In genomic region chr16:69595127-69596036, GRCh38 we compare ENCODE assay signal across 16 cellular contexts. TPM values are rescaled to one million over a fixed set of nuclear protein-coding genes. Genes with fewer than 3 reads are reported as not detected.
DNase-seq lines count a peak whose midpoint lies in the region; ATAC-seq, FAIRE-seq and TF ChIP-seq lines count a peak whose summit lies in the region.
"Had no signal": no experiment of that assay in that cellular context is flagged by ENCODE, and none has a peak within 500 bp of the region (broad histone marks: within the 10 kb centered on the region; RNA-seq: fewer than 3 reads in every experiment).

No MANE protein-coding gene starts in this region.

- whole genome bisulfite sequencing in K562 (ENCODE audit: insufficient coverage, low coverage, missing lambda C conversion rate) = 19% methylated on average over 8 of the region's 8 CpGs

- no peak for FAIRE-seq in K562 (lab: Jason Lieb, UNC)
- no peak for FAIRE-seq in keratinocyte (lab: Jason Lieb, UNC)

- no peak for TF ChIP-seq POLR2A in K562 (conservative IDR thresholded peaks at IDR 0.05)

- peak overlapping the region; percentile 11 for H3K4me3 Mint-ChIP-seq in Calu3 (ENCODE audit: low read depth, unreplicated experiment)
- H3K4me3 Mint-ChIP-seq: CD4-positive, alpha-beta T cell had no signal

- peaks cover 0 to 27% of the 10 kb centered on the region in 2 experiments; a peak in 2 of 5 replicates for H3K4me1 ChIP-seq in K562 (replicated peaks in 1 of 2; ENCODE audit: control insufficient read depth in 2 of 2, insufficient read depth in 2 of 2, low read length in 2 of 2)
- peaks cover 43% of the 10 kb centered on the region for H3K4me1 ChIP-seq in keratinocyte (ENCODE audit: control insufficient read depth, extremely low read depth, insufficient read depth, low read length)

- H3K9me3 Mint-ChIP-seq in Calu3 (ENCODE audit: low read depth, unreplicated experiment) = no peaks in the 10 kb centered on the region
- H3K9me3 Mint-ChIP-seq: CD4-positive, alpha-beta T cell had no signal

- H3K27me3 ChIP-seq in K562 (ENCODE audit: control insufficient read depth in 2 of 2, insufficient read depth in 2 of 2, low read length in 2 of 2) = no peaks in the 10 kb centered on the region
- H3K27me3 ChIP-seq in keratinocyte (ENCODE audit: control insufficient read depth, extremely low read depth, insufficient read depth, low read length) = no peaks in the 10 kb centered on the region
- H3K27me3 ChIP-seq: cardiac muscle cell, ovary had no signal

- H3K27me3 Mint-ChIP-seq in Calu3 (ENCODE audit: unreplicated experiment) = no peaks in the 10 kb centered on the region
- H3K27me3 Mint-ChIP-seq: CD4-positive, alpha-beta T cell had no signal

- H3K9me1 ChIP-seq in K562 (ENCODE audit: control insufficient read depth, insufficient read depth, low read length) (no peaks in the 10 kb centered on the region), keratinocyte (ENCODE audit: control insufficient read depth, extremely low read depth, insufficient read depth, low read length) (no peaks in the 10 kb centered on the region)

- H3K27ac ChIP-seq in K562 (ENCODE audit: extremely low read depth, low read depth, low read length) (peak overlapping the region; percentile 57), keratinocyte (ENCODE audit: control insufficient read depth, insufficient read depth, low read length) (peak overlapping the region; percentile 33)
- H3K27ac ChIP-seq: cardiac muscle cell, lower lobe of right lung, ovary had no signal

- TF ChIP-seq RAD21 in K562 (CRISPR knock-in tag; conservative IDR thresholded peaks at IDR 0.05 in 1 of 2, IDR thresholded peaks at IDR 0.05 in 1 of 2) = no peak

- H3K36me3 Mint-ChIP-seq in Calu3 (ENCODE audit: insufficient read depth, unreplicated experiment) = no peaks in the 10 kb centered on the region

- H2AFZ ChIP-seq in K562 (ENCODE audit: low read depth, low read length) = no peak overlapping the region
- H2AFZ ChIP-seq in keratinocyte (ENCODE audit: control insufficient read depth, low read length) = no peak overlapping the region

- H3K9me3 ChIP-seq in K562 (replicated peaks; ENCODE audit: control insufficient read depth, insufficient read depth, low read depth, low read length) = no peaks in the 10 kb centered on the region
- H3K9me3 ChIP-seq in keratinocyte (ENCODE audit: control insufficient read depth, low read depth, low read length) = no peaks in the 10 kb centered on the region
- H3K9me3 ChIP-seq: lower lobe of right lung, ovary had no signal

- H3K36me3 ChIP-seq in K562 (ENCODE audit: control insufficient read depth, insufficient read depth, low read length) (no peaks in the 10 kb centered on the region), keratinocyte (ENCODE audit: control insufficient read depth in 2 of 2, extremely low read depth in 1 of 2, insufficient read depth in 2 of 2, low read length in 2 of 2) (no peaks in the 10 kb centered on the region)
- H3K36me3 ChIP-seq: cardiac muscle cell, lower lobe of right lung, ovary had no signal

- POLR2A ChIA-PET in K562 (lab: Yijun Ruan, JAX) = interaction anchor here (1.0 to 1.7 kb wide), 3 partner anchors 17 to 24 kb away, joined by 3 to 6 read pairs (median 4); no protein-coding TSS in a partner anchor

- H3K4me1 Mint-ChIP-seq in Calu3 (ENCODE audit: low read depth, unreplicated experiment) = peaks cover 39% of the 10 kb centered on the region

- intact Hi-C loops in Calu3 (cut with micrococcal nuclease; ENCODE audit: unreplicated experiment) (no loop called here), K562 (cut with micrococcal nuclease) (no loop called here)

- CTCF ChIA-PET in Calu3 (lab: Charles Lee) = interaction anchor here (2.0 kb wide), 1 partner anchor 199 kb away, joined by 7 read pairs; no protein-coding TSS in a partner anchor
- CTCF ChIA-PET in K562 (lab: Yijun Ruan, JAX; ENCODE audit: low intra/inter-chr PET ratio) = no interaction called here

- H3K79me2 ChIP-seq in K562 (ENCODE audit: control insufficient read depth, insufficient read depth, low read length) = peaks cover 80% of the 10 kb centered on the region
- peaks cover 95% of the 10 kb centered on the region for H3K79me2 ChIP-seq in keratinocyte (ENCODE audit: control insufficient read depth, insufficient read depth, low read length)

- in situ Hi-C loops in K562 (cut with MboI) (no loop called here), GM13976 (cut with MboI; ENCODE audit: low sequenced_read_pairs, unreplicated experiment) (no loop called here)

- ATAC-seq in K562 = peak; percentile 81
- ATAC-seq: lower lobe of right lung had no signal

- H3K27ac Mint-ChIP-seq in Calu3 (ENCODE audit: unreplicated experiment) = peak overlapping the region; percentile 10
- H3K27ac Mint-ChIP-seq: CD4-positive, alpha-beta T cell had no signal

- DNase-seq in Calu3 = no peak
- peak; percentile 64 for DNase-seq in HT1080 (ENCODE audit: low read depth)
- DNase-seq in K562 (ENCODE audit: extremely low read depth in 1 of 4, low spot score in 3 of 4) = peak; percentile 23 to 60 (median 38)
- no peak for DNase-seq in keratinocyte (ENCODE audit: low read depth, low spot score)
- DNase-seq in NCI-H1436 treated with DMSO at 0.1 percent for 48 hours (lab: John Stamatoyannopoulos, UW) = no peak
- no peak for DNase-seq in stimulated activated CD4-positive, alpha-beta T cell treated with anti-CD3 and anti-CD28 coated beads, Interleukin-4, amount 100 ng/mL, for 1 hour
- no peak for DNase-seq in GF-D8 (lab: John Stamatoyannopoulos, UW)
- no peak for DNase-seq in GM13976 (ENCODE audit: low spot score)
- DNase-seq: CD4-positive, alpha-beta T cell; glutamatergic neuron; Kasumi-1; lower lobe of right lung; NCI-H2171; ovary; stimulated activated naive CD4-positive, alpha-beta T cell treated with Interleukin-2 at 50 U/mL for 16 hours had no signal

- TF ChIP-seq CTCF in Calu3 (IDR thresholded peaks at IDR 0.05; ENCODE audit: unreplicated experiment) (no peak), K562 (IDR thresholded peaks at IDR 0.05 in 2 of 3, conservative IDR thresholded peaks at IDR 0.05 in 1 of 3; ENCODE audit: insufficient read depth in 2 of 3, low read depth in 1 of 3, low read length in 3 of 3) (no peak), keratinocyte (optimal IDR thresholded peaks at IDR 0.05 in 1 of 3, IDR thresholded peaks at IDR 0.05 in 1 of 3, conservative IDR thresholded peaks at IDR 0.05 in 1 of 3; ENCODE audit: extremely low read depth in 1 of 3, insufficient read depth in 2 of 3, low read length in 3 of 3) (no peak), GM13976 (IDR thresholded peaks at IDR 0.05; ENCODE audit: borderline replicate concordance, control extremely low read depth, extremely low read depth, insufficient read depth, missing control alignments) (no peak)

- H3K4me3 ChIP-seq in K562 = no peak overlapping the region
- H3K4me3 ChIP-seq in keratinocyte (ENCODE audit: control insufficient read depth in 2 of 3, extremely low read depth in 1 of 3, insufficient read depth in 2 of 3, low read depth in 1 of 3, low read length in 3 of 3) = no peak overlapping the region
- H3K4me3 ChIP-seq: cardiac muscle cell, lower lobe of right lung, ovary had no signal

- BruUV-seq in Calu3 (replicated peaks; lab: Mats Ljungman, UMichigan) = no TSS peak
- BruUV-seq in K562 (replicated peaks; lab: Mats Ljungman, UMichigan) = no TSS peak

- TF ChIP-seq EP300 in K562 (IDR thresholded peaks at IDR 0.05; ENCODE audit: low read length) = no peak; the same call in 1 of the 2 replicates

- H3K9ac ChIP-seq in K562 (ENCODE audit: insufficient read depth in 1 of 2, low read depth in 2 of 2, low read length in 2 of 2) (no peak overlapping the region), keratinocyte (ENCODE audit: control insufficient read depth, extremely low read depth, insufficient read depth, low read length) (no peak overlapping the region)

- H4K20me1 ChIP-seq in K562 (replicated peaks; ENCODE audit: control insufficient read depth, insufficient read depth, low read length) (no peaks in the 10 kb centered on the region), keratinocyte (ENCODE audit: control insufficient read depth, extremely low read depth, insufficient read depth, low read length) (peaks cover 5% of the 10 kb centered on the region)

- dilution Hi-C loops in keratinocyte (cut with MboI; ENCODE audit: extremely low pct_ligation_motif_present, low sequenced_read_pairs) = no loop called here

- H3K4me2 ChIP-seq in K562 (ENCODE audit: insufficient read depth, low read length) (peak overlapping the region; percentile 63), keratinocyte (ENCODE audit: control insufficient read depth, extremely low read depth, insufficient read depth, low read depth, low read length) (peak overlapping the region; percentile 7)

RNA-seq across cellular contexts. Expression of gene NFAT5, which starts 29.6 kb away (rescaled TPM):
- total RNA-seq in Calu3 (2022) (57.9 and 64.3 TPM in 2 replicates), K562 (2014; rRNA removed) (4.3 and 6.9 TPM in 2 replicates), K562 (2014; rRNA removed; fragmentation: Illumina TruSeq; extraction: Trizol) (11.1 and 12.4 TPM in 2 replicates), K562 (2015; rRNA removed; fragmentation: Illumina TruSeq; extraction: Trizol) (15.2 and 15.3 TPM in 2 replicates), K562 (2021) (15.1 and 17.3 TPM in 2 replicates)
- total RNA-seq in HT1080 (2014; rRNA removed; shearing (Covaris generic)) = 4.2 and 5.8 TPM in 2 replicates
- polyA plus RNA-seq in HT1080 (2015; cell fraction: cytosol; rRNA removed) = 7.5 and 10.6 TPM in 2 replicates
- 25.6 and 26.5 TPM in 2 replicates for polyA plus RNA-seq in HT1080 (2015; cell fraction: nucleus; rRNA removed)
- 50.5 and 147 TPM in 2 replicates for total RNA-seq in K562 (2011; cell fraction: chromatin; rRNA removed; ENCODE audit: low replicate concordance)
- total RNA-seq in K562 (2011; cell fraction: nucleolus; rRNA removed) = 18.5 and 31.5 TPM in 2 replicates
- 46.2 and 74.0 TPM in 2 replicates for total RNA-seq in K562 (2011; cell fraction: nucleoplasm; rRNA removed)
- polyA plus RNA-seq in K562 (2011; rRNA removed) (20.5 and 20.7 TPM in 2 replicates), K562 (2014; fragmentation: Illumina TruSeq; extraction: Trizol) (12.2 and 13.4 TPM in 2 replicates), K562 (2014; fragmentation: Nextera tagmentation; extraction: Ambion mirVana) (1 to 10 TPM in 1 of 2 experiments, under 1 TPM in 1; 0.78 to 1.6 TPM), K562 (2014; rRNA removed) (8.6 and 8.8 TPM in 2 replicates), keratinocyte (21.2 to 24.9 TPM (median 23.1 TPM) in 3 replicates)
- polyA plus RNA-seq in K562 (2011; cell fraction: cytosol; rRNA removed) = 7.0 and 8.9 TPM in 2 replicates
- 21.7 and 33.1 TPM in 2 replicates for polyA plus RNA-seq in K562 (2011; cell fraction: nucleus; rRNA removed)
- 4.5 and 4.7 TPM in 2 replicates for polyA plus RNA-seq in K562 (2012)
- polyA minus RNA-seq in K562 (2011; rRNA and poly(A)+ RNA removed) = 66.5 and 69.2 TPM in 2 replicates
- 20.5 and 22.2 TPM in 2 replicates for polyA minus RNA-seq in K562 (2011; cell fraction: cytosol; rRNA and poly(A)+ RNA removed)
- polyA minus RNA-seq in K562 (2011; cell fraction: nucleus; rRNA and poly(A)+ RNA removed) = 21.0 and 32.2 TPM in 2 replicates
- polyA plus RNA-seq in keratinocyte (2011; ENCODE audit: low read depth) = 41.5 TPM
- 4.4 and 9.4 TPM in 2 replicates for polyA plus RNA-seq in keratinocyte (2011; cell fraction: cytosol; rRNA removed)
- polyA plus RNA-seq in keratinocyte (2011; cell fraction: nucleus; rRNA removed) = 56.9 and 59.9 TPM in 2 replicates
- 6.6 and 16.2 TPM in 2 replicates for polyA plus RNA-seq in keratinocyte (2012; ENCODE audit: low replicate concordance)
- polyA minus RNA-seq in keratinocyte = 24.4 to 109 TPM (median 49.1 TPM) in 3 replicates
- 14.4 TPM for polyA minus RNA-seq in keratinocyte (2011; cell fraction: cytosol; rRNA and poly(A)+ RNA removed)
- polyA minus RNA-seq in keratinocyte (2011; cell fraction: nucleus; rRNA and poly(A)+ RNA removed) = 67.6 and 136 TPM in 2 replicates

Comparison
In these comparisons a context has a peak if more than half of its experiments do, and no peak if none do; other contexts are left out.
1. DNase-seq: peak in HT1080 (single experiment) and K562 (4 of 4); none in Calu3 (single experiment), keratinocyte (single experiment), NCI-H1436 treated with DMSO at 0.1 percent for 48 hours (single experiment), stimulated activated CD4-positive, alpha-beta T cell treated with anti-CD3 and anti-CD28 coated beads, Interleukin-4, amount 100 ng/mL, for 1 hour (single experiment), GF-D8 (single experiment) and GM13976 (single experiment).